Comparison of ENCODE assay signal across 8 cellular contexts in the genomic region with DNA sequence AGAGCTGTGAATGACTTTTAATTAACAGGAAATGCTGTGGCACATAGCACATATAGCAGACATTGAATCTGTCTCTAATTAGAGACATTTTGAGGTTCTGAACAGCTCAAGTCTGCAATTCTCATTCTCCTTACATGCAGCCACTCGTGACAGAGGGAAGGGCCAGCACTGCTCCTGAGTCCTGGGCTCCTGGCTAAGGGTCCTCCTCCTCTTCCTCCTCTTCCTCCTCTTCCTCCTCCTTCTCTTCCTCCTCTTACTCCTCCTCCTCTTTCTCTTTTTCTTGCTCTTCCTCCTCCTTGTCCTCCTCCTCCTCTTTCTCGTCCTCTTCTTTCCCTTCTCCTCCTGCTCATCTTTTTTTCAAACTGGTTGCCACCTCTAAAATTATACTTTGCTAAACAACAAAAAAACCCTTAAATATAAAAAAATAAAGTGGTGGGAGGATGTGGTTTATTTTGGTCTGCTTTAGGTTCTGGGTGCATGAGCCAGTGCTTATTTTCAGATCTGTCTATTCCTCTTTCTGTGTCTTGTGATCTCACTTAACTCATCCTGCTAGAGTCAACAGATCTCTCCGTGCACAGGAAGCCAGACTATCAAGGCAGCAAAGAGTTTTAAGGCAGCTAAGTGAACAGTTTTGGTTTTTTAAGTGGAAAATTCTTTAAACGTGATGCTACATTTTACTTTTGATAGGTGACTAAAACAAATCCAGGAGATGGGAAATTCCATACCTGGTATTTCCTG.
DNase-seq lines count a peak whose midpoint lies in the region; ATAC-seq and TF ChIP-seq lines count a peak whose summit lies in the region.

No MANE protein-coding gene starts in this region.

- DNase-seq in heart right ventricle (no peak), Right ventricle myocardium inferior (ENCODE audit: missing footprints) (no peak), RPMI8226 (peak; percentile 67), hippocampal formation (lab: John Stamatoyannopoulos, UW) (peak; percentile 11 to 27), NCI-H510A (lab: John Stamatoyannopoulos, UW) (no peak), NCI-H187 treated with DMSO at 0.1 percent for 48 hours (lab: John Stamatoyannopoulos, UW) (no peak), HK-2 (ENCODE audit: unreplicated experiment) (no peak)

- peaks cover 0 to 9% (median 0%) of the 10 kb centered on the region in 11 donors for H3K9me3 ChIP-seq in heart right ventricle

- H3K27ac ChIP-seq in heart right ventricle, result peak overlapping the region in 1 of 10 donors; percentile 69

- ATAC-seq in heart right ventricle (peak in 5 of 8 donors; percentile 37 to 68 (median 55)), Right ventricle myocardium inferior (no peak), HG02943 (IDR thresholded peaks at IDR 0.05; ENCODE audit: low read depth, unreplicated experiment) (peak; percentile 81)

- H3K27me3 ChIP-seq in heart right ventricle, result no peaks in the 10 kb centered on the region

- no peak overlapping the region for H3K4me3 ChIP-seq in heart right ventricle

- 56 to 57% methylated on average over 4 of the region's 4 CpGs for WGBS in heart right ventricle, 2 donors

- peaks cover 7 to 38% (median 21%) of the 10 kb centered on the region in 9 donors for H3K4me1 ChIP-seq in heart right ventricle

- intact Hi-C loops in heart right ventricle (cut with DNase I) (no loop called here), Right ventricle myocardium inferior (cut with DNase I) (no loop called here)

- TF ChIP-seq CTCF in heart right ventricle (IDR thresholded peaks at IDR 0.05), result no peak

- no peaks in the 10 kb centered on the region for H3K36me3 ChIP-seq in heart right ventricle

Comparison
In these comparisons a context has a peak if more than half of its experiments do, and no peak if none do; other contexts are left out.
1. DNase-seq: peak in RPMI8226 (single experiment) and hippocampal formation (2 of 2); none in heart right ventricle (0 of 2), Right ventricle myocardium inferior (single experiment), NCI-H510A (single experiment), NCI-H187 treated with DMSO at 0.1 percent for 48 hours (single experiment) and HK-2 (single experiment).